ENCODE assay signal across 20 cellular contexts in the genomic region with DNA sequence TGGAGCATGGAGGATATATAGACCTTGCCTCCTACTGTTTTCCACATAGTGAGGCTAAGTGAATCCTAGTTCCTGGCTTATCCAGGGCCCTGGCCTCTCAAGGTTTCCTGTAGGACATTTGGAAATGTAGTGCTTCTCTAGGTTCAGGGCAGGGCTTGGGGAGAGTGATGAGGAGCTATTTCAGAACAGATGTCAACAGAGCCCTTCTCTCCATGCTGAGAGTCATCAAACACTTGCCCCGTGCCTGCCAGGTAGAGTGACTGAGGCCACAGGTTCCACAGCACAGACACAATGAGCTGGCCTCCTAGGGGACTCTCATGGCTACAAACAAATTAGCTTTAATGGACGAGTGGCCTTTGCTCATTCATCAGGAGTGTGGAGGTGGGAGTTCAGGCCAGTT.
DNase-seq lines count a peak whose midpoint lies in the region; ATAC-seq and TF ChIP-seq lines count a peak whose summit lies in the region.
"Had no signal": no experiment of that assay in that cellular context is flagged by ENCODE, and none has a peak within 500 bp of the region (broad histone marks: within the 10 kb centered on the region; RNA-seq: fewer than 3 reads in every experiment).

No MANE protein-coding gene starts in this region.

- H3K4me3 ChIP-seq in neural progenitor cell: no peak overlapping the region
- H3K4me3 ChIP-seq in heart right ventricle: no peak overlapping the region
- H3K4me3 ChIP-seq: A549 had no signal

- no peak overlapping the region for H3K9ac ChIP-seq in neural progenitor cell
- H3K9ac ChIP-seq: KMS-11 had no signal

- H3K4me2 ChIP-seq in neural progenitor cell: peak overlapping the region; percentile 56
- H3K4me2 ChIP-seq: A549, KMS-11 had no signal

- no peaks in the 10 kb centered on the region for H3K9me3 Mint-ChIP-seq in neural progenitor cell

- H3K27me3 ChIP-seq in neural progenitor cell (no peaks in the 10 kb centered on the region), heart right ventricle (peaks cover 0 to 5% (median 0%) of the 10 kb centered on the region in 7 donors)

- H2AFZ ChIP-seq in neural progenitor cell (replicated peaks): no peak overlapping the region

- DNase-seq in NCI-H345 (lab: John Stamatoyannopoulos, UW) (peak; percentile 4), NCI-H345 treated with DMSO at 0.1 percent for 48 hours (lab: John Stamatoyannopoulos, UW; ENCODE audit: unreplicated experiment) (no peak), NCI-H748 treated with DMSO at 0.1 percent for 48 hours (lab: John Stamatoyannopoulos, UW) (peak; percentile 84), neural progenitor cell (ENCODE audit: low spot score) (peak; percentile 39), heart right ventricle (no peak), DMS53 (lab: John Stamatoyannopoulos, UW) (no peak), SIG-M5 treated with dmso at 0.1 percent for 504 hours (lab: John Stamatoyannopoulos, UW; ENCODE audit: unreplicated experiment) (no peak)
- DNase-seq: C1 segment of cervical spinal cord; CD4-positive, alpha-beta memory T cell; DMS 273 treated with DMSO at 0.1 percent for 48 hours; MM.1S; NCI-H1694 treated with DMSO at 0.1 percent for 48 hours; NCI-H2107; SHP77 had no signal

- no peaks in the 10 kb centered on the region for H3K9me3 ChIP-seq in neural progenitor cell (ENCODE audit: low read depth)
- no peaks in the 10 kb centered on the region for H3K9me3 ChIP-seq in heart right ventricle
- H3K9me3 ChIP-seq: A549 had no signal

- intact Hi-C loops in heart right ventricle (cut with DNase I): no loop called here

- H3K27ac Mint-ChIP-seq in neural progenitor cell: no peak overlapping the region
- H3K27ac Mint-ChIP-seq: CD4-positive, alpha-beta memory T cell; IgD-negative memory B cell had no signal

- H3K27ac ChIP-seq in neural progenitor cell (peak overlapping the region; percentile 85), heart right ventricle (no peak overlapping the region)
- H3K27ac ChIP-seq: A549, KMS-11, RWPE1 had no signal

- H3K79me2 ChIP-seq in neural progenitor cell (ENCODE audit: low read depth): no peaks in the 10 kb centered on the region

- TF ChIP-seq CTCF in neural progenitor cell (IDR thresholded peaks at IDR 0.05): no peak
- TF ChIP-seq CTCF in heart right ventricle (IDR thresholded peaks at IDR 0.05): no peak

- H3F3A ChIP-seq in neural progenitor cell (ENCODE audit: low read depth): peaks cover 23% of the 10 kb centered on the region

- H3K27me3 Mint-ChIP-seq in neural progenitor cell (ENCODE audit: insufficient read depth, low read depth): peaks cover 2% of the 10 kb centered on the region
- H3K27me3 Mint-ChIP-seq: IgD-negative memory B cell had no signal

- H3K4me1 Mint-ChIP-seq in neural progenitor cell: no peaks in the 10 kb centered on the region

- ATAC-seq in heart right ventricle: no peak
- ATAC-seq: A549, HCT116, Panc1 had no signal

- H3K4me3 Mint-ChIP-seq in neural progenitor cell: no peak overlapping the region
- H3K4me3 Mint-ChIP-seq: CD4-positive, alpha-beta memory T cell; IgD-negative memory B cell had no signal

- no peaks in the 10 kb centered on the region for H4K20me1 ChIP-seq in neural progenitor cell (ENCODE audit: low read depth)

- 51 to 58% methylated on average over 2 of the region's 2 CpGs for WGBS in heart right ventricle, 2 donors

- H3K36me3 Mint-ChIP-seq in neural progenitor cell: no peaks in the 10 kb centered on the region
- H3K36me3 Mint-ChIP-seq: CD4-positive, alpha-beta memory T cell; IgD-negative memory B cell had no signal

- H3K36me3 ChIP-seq in neural progenitor cell: no peaks in the 10 kb centered on the region
- no peaks in the 10 kb centered on the region for H3K36me3 ChIP-seq in heart right ventricle

- H3K4me1 ChIP-seq in neural progenitor cell (peaks cover 56% of the 10 kb centered on the region), heart right ventricle (no peaks in the 10 kb centered on the region)
- H3K4me1 ChIP-seq: A549 had no signal

Comparison
In these comparisons a context has a peak if more than half of its experiments do, and no peak if none do; other contexts are left out.
1. DNase-seq: peak in NCI-H345 (single experiment), NCI-H748 treated with DMSO at 0.1 percent for 48 hours (single experiment) and neural progenitor cell (single experiment); none in NCI-H345 treated with DMSO at 0.1 percent for 48 hours (single experiment), heart right ventricle (0 of 2), DMS53 (single experiment) and SIG-M5 treated with dmso at 0.1 percent for 504 hours (single experiment).